27 cellular contexts compared by ENCODE assay signal in genomic region chrX:154592505-154592904, GRCh38. TPM values are rescaled to one million over a fixed set of nuclear protein-coding genes. Genes with fewer than 3 reads are reported as not detected.
DNase-seq lines count a peak whose midpoint lies in the region; ATAC-seq and TF ChIP-seq lines count a peak whose summit lies in the region.
"Had no signal": no experiment of that assay in that cellular context is flagged by ENCODE, and none has a peak within 500 bp of the region (broad histone marks: within the 10 kb centered on the region; RNA-seq: fewer than 3 reads in every experiment).

No MANE protein-coding gene starts in this region.

- POLR2A ChIA-PET in Panc1 (lab: Charles Lee), result no interaction called here

- intact Hi-C loops in cardiac septum (cut with DNase I), result no loop called here
- intact Hi-C loops in Right ventricle myocardium inferior (cut with DNase I), result no loop called here
- intact Hi-C loops in Panc1 (cut with micrococcal nuclease; ENCODE audit: unreplicated experiment), result no loop called here
- intact Hi-C loops in posterior vena cava (cut with DNase I), result no loop called here

- no peaks in the 10 kb centered on the region for H3K9me3 Mint-ChIP-seq in endothelial cell (ENCODE audit: unreplicated experiment)
- H3K9me3 Mint-ChIP-seq: CD4-positive, alpha-beta T cell had no signal

- H3K4me1 Mint-ChIP-seq in endothelial cell (ENCODE audit: unreplicated experiment), result no peaks in the 10 kb centered on the region

- H3K27me3 Mint-ChIP-seq in endothelial cell (ENCODE audit: unreplicated experiment), result peaks cover 1% of the 10 kb centered on the region
- H3K27me3 Mint-ChIP-seq: CD4-positive, alpha-beta T cell had no signal

- H3K9me3 ChIP-seq in Panc1 (ENCODE audit: control insufficient read depth, insufficient read depth, low read depth, low read length), result no peaks in the 10 kb centered on the region
- H3K9me3 ChIP-seq: BE2C had no signal

- DNase-seq in cardiac septum (ENCODE audit: low spot score), result peak; percentile 14
- no peak for DNase-seq in Right ventricle myocardium inferior (ENCODE audit: missing footprints)
- DNase-seq in Panc1 (ENCODE audit: low read depth, low spot score), result no peak
- peak; percentile 64 for DNase-seq in mesenteric fat pad (ENCODE audit: low spot score)
- peak; percentile 19 for DNase-seq in posterior vena cava (ENCODE audit: low spot score)
- no peak for DNase-seq in activated effector memory CD4-positive, alpha-beta T cell treated with Interleukin-2 at 50 U/mL for 16 hours
- no peak for DNase-seq in endothelial cell (ENCODE audit: low spot score)
- DNase-seq: 8988T; ACHN; AML-193; BE2C; Calu3; CD4-positive, alpha-beta T cell; CD8-positive, alpha-beta memory T cell; COR-L47; DMS53; DMS79 treated with DMSO at 0.1 percent for 48 hours; GF-D8; H9 had no signal

- no peak overlapping the region for H3K27ac Mint-ChIP-seq in endothelial cell (ENCODE audit: unreplicated experiment)
- H3K27ac Mint-ChIP-seq: CD4-positive, alpha-beta T cell; GM23338; H9 had no signal

- H3K4me3 ChIP-seq in Panc1 (ENCODE audit: low read depth in 2 of 2, low read length in 2 of 2), result no peak overlapping the region
- H3K4me3 ChIP-seq: A549; BLaER1 treated with 17β-estradiol and CSF1 and Interleukin-3, amounts not matched to agents 10 nM and 100 nM; GM23338 had no signal

- in situ Hi-C loops in Panc1 (cut with HindIII; ENCODE audit: low pct_unique_long_range_greater_than_20kb, low sequenced_read_pairs), result no loop called here

- H3K27me3 ChIP-seq in Panc1 (ENCODE audit: control insufficient read depth, insufficient read depth, low read length), result no peaks in the 10 kb centered on the region
- H3K27me3 ChIP-seq: BE2C had no signal

- peaks cover 6% of the 10 kb centered on the region for H3K4me1 ChIP-seq in Panc1 (ENCODE audit: control insufficient read depth, insufficient read depth, low read length)
- H3K4me1 ChIP-seq: A549, BE2C had no signal

- no peaks in the 10 kb centered on the region for H3K36me3 ChIP-seq in Panc1 (ENCODE audit: control insufficient read depth, insufficient read depth, low read length)
- H3K36me3 ChIP-seq: BE2C; BLaER1 treated with 17β-estradiol and CSF1 and Interleukin-3, amounts not matched to agents 10 nM and 100 nM had no signal

- CTCF ChIA-PET in Panc1 (lab: Charles Lee), result no interaction called here

- H3K4me3 Mint-ChIP-seq in endothelial cell (ENCODE audit: unreplicated experiment), result no peak overlapping the region
- H3K4me3 Mint-ChIP-seq: CD14-positive monocyte; CD4-positive, alpha-beta T cell; CD8-positive, alpha-beta memory T cell; GM23338; H9 had no signal

- no peak for ATAC-seq in Right ventricle myocardium inferior
- no peak for ATAC-seq in Panc1
- ATAC-seq: A549, GM23338, HCT116 had no signal

- no TSS peak for BruUV-seq in Panc1 (replicated peaks; lab: Mats Ljungman, UMichigan)

- no peak for TF ChIP-seq CTCF in Panc1 (IDR thresholded peaks at IDR 0.05)
- no peak for TF ChIP-seq CTCF in endothelial cell (IDR thresholded peaks at IDR 0.05; ENCODE audit: unreplicated experiment)

- H3K27ac ChIP-seq in Panc1 (ENCODE audit: low read length), result peak overlapping the region; percentile 9; the same call in 1 of the 2 replicates
- H3K27ac ChIP-seq: A549; BLaER1 treated with 17β-estradiol and CSF1 and Interleukin-3, amounts not matched to agents 10 nM and 100 nM had no signal

- no peaks in the 10 kb centered on the region for H3K36me3 Mint-ChIP-seq in endothelial cell (ENCODE audit: low read depth, unreplicated experiment)
- H3K36me3 Mint-ChIP-seq: CD14-positive monocyte; CD8-positive, alpha-beta memory T cell had no signal

RNA-seq across cellular contexts. Expression of gene CTAG1A, which starts 7.6 kb away (rescaled TPM):
- not detected for total RNA-seq in cardiac septum
- not detected for total RNA-seq in Right ventricle myocardium inferior
- total RNA-seq in Panc1 (2021; ENCODE audit: unreplicated experiment), result not detected
- polyA plus RNA-seq in Panc1 (2012; ENCODE audit: insufficient read length), result not detected
- not detected for total RNA-seq in mesenteric fat pad
- not detected for total RNA-seq in posterior vena cava
- not detected for total RNA-seq in endothelial cell (ENCODE audit: unreplicated experiment)
- total RNA-seq: Calu3; CD4-positive, alpha-beta T cell; CD8-positive, alpha-beta memory T cell; Daoy; G401; GM23338; H4; H9 had no signal
- polyA plus RNA-seq: A549; CD14-positive monocyte; CD8-positive, alpha-beta memory T cell; GM23338 had no signal

RNA-seq across cellular contexts. Expression of gene CTAG1B, which starts 26.6 kb away (rescaled TPM):
- total RNA-seq in cardiac septum, result not detected
- total RNA-seq in Right ventricle myocardium inferior, result not detected
- total RNA-seq in Panc1 (2021; ENCODE audit: unreplicated experiment), result not detected
- not detected for polyA plus RNA-seq in Panc1 (2012; ENCODE audit: insufficient read length)
- total RNA-seq in mesenteric fat pad, result not detected
- not detected for total RNA-seq in posterior vena cava
- not detected for total RNA-seq in endothelial cell (ENCODE audit: unreplicated experiment)
- total RNA-seq: Calu3; CD4-positive, alpha-beta T cell; CD8-positive, alpha-beta memory T cell; Daoy; G401; GM23338; H4; H9 had no signal
- polyA plus RNA-seq: A549; CD14-positive monocyte; CD8-positive, alpha-beta memory T cell; GM23338 had no signal

RNA-seq across cellular contexts. Expression of gene IKBKG, which starts 45.1 kb away (rescaled TPM):
- total RNA-seq in cardiac septum (18.9 TPM), Right ventricle myocardium inferior (15.5 TPM), Panc1 (2021; ENCODE audit: unreplicated experiment) (76.3 TPM), mesenteric fat pad (29.8 TPM), posterior vena cava (10 to 100 TPM; 24.2 to 25.6 TPM), endothelial cell (ENCODE audit: unreplicated experiment) (23.0 TPM)
- polyA plus RNA-seq in Panc1 (2012; ENCODE audit: insufficient read length), result 104 TPM

RNA-seq across cellular contexts. Expression of gene G6PD, which starts 45.9 kb away (rescaled TPM):
- total RNA-seq in cardiac septum, result 14.6 TPM
- total RNA-seq in Right ventricle myocardium inferior, result 15.0 TPM
- total RNA-seq in Panc1 (2021; ENCODE audit: unreplicated experiment), result 615 TPM
- 973 TPM for polyA plus RNA-seq in Panc1 (2012; ENCODE audit: insufficient read length)
- 110 TPM for total RNA-seq in mesenteric fat pad
- total RNA-seq in posterior vena cava, result 10 to 100 TPM; 51.9 to 55.4 TPM
- total RNA-seq in endothelial cell (ENCODE audit: unreplicated experiment), result 46.4 TPM

Comparison
In these comparisons a context has a peak if more than half of its experiments do, and no peak if none do; other contexts are left out.
1. DNase-seq: peak in cardiac septum (single experiment), mesenteric fat pad (single experiment) and posterior vena cava (single experiment); none in Right ventricle myocardium inferior (single experiment), Panc1 (single experiment), activated effector memory CD4-positive, alpha-beta T cell treated with Interleukin-2 at 50 U/mL for 16 hours (single experiment) and endothelial cell (single experiment).